1 cellular context compared by ENCODE assay signal in genomic region chr1:244393604-244394176, GRCh38.
TF ChIP-seq lines count a peak whose summit lies in the region.

No MANE protein-coding gene starts in this region.

TF ChIP-seq in K562, 482 proteins besides CTCF, POLR2A, EP300 and RAD21 (continued from another document and continues in another):
- TF ChIP-seq ZNF263 (CRISPR knock-in tag; IDR thresholded peaks at IDR 0.05; ENCODE audit: borderline replicate concordance) (no peak), ZNF224 (CRISPR knock-in tag; IDR thresholded peaks at IDR 0.05) (no peak), HLTF (IDR thresholded peaks at IDR 0.05) (no peak), ZNF12 (CRISPR knock-in tag; IDR thresholded peaks at IDR 0.05) (no peak), HES1 (IDR thresholded peaks at IDR 0.05; ENCODE audit: low read depth) (no peak), ZNF766 (CRISPR knock-in tag; conservative IDR thresholded peaks at IDR 0.05) (no peak), ELK3 (CRISPR knock-in tag; IDR thresholded peaks at IDR 0.05) (no peak), CHD7 (IDR thresholded peaks at IDR 0.05; ENCODE audit: low read depth, low read length) (no peak), YY1 (IDR thresholded peaks at IDR 0.05; ENCODE audit: borderline replicate concordance in 1 of 3, control insufficient read depth in 1 of 3, extremely low read depth in 1 of 3, insufficient read depth in 3 of 3, insufficient read length in 1 of 3, insufficient replicate concordance in 2 of 3, low read depth in 1 of 3, low read length in 2 of 3) (no peak), ZNF384 (IDR thresholded peaks at IDR 0.05; ENCODE audit: low read depth, low read length) (no peak), GTF2F1 (IDR thresholded peaks at IDR 0.05; ENCODE audit: low read depth, low read length) (no peak), ZNF668 (CRISPR knock-in tag; IDR thresholded peaks at IDR 0.05) (peak; percentile 65; the same call in 1 of the 2 replicates), ZBTB2 (IDR thresholded peaks at IDR 0.05) (no peak), ZNF217 (CRISPR knock-in tag; IDR thresholded peaks at IDR 0.05) (no peak), TCF7 (IDR thresholded peaks at IDR 0.05; ENCODE audit: borderline replicate concordance) (no peak), ZFPM2 (CRISPR knock-in tag; IDR thresholded peaks at IDR 0.05) (no peak), HDAC6 (IDR thresholded peaks at IDR 0.05; ENCODE audit: low read depth, low read length) (no peak), MCM3 (IDR thresholded peaks at IDR 0.05) (no peak), FIP1L1 (IDR thresholded peaks at IDR 0.05; ENCODE audit: low read depth, low read length, poor library complexity, severe bottlenecking) (no peak), STAT6 (CRISPR knock-in tag; IDR thresholded peaks at IDR 0.05) (no peak), CBFA2T3 (IDR thresholded peaks at IDR 0.05) (peak; percentile 84), ZNF124 (CRISPR knock-in tag; IDR thresholded peaks at IDR 0.05) (no peak), ETS1 (conservative IDR thresholded peaks at IDR 0.05; ENCODE audit: control insufficient read depth, low read depth, low read length) (peak; percentile 52)
- TF ChIP-seq, protein P1, sequence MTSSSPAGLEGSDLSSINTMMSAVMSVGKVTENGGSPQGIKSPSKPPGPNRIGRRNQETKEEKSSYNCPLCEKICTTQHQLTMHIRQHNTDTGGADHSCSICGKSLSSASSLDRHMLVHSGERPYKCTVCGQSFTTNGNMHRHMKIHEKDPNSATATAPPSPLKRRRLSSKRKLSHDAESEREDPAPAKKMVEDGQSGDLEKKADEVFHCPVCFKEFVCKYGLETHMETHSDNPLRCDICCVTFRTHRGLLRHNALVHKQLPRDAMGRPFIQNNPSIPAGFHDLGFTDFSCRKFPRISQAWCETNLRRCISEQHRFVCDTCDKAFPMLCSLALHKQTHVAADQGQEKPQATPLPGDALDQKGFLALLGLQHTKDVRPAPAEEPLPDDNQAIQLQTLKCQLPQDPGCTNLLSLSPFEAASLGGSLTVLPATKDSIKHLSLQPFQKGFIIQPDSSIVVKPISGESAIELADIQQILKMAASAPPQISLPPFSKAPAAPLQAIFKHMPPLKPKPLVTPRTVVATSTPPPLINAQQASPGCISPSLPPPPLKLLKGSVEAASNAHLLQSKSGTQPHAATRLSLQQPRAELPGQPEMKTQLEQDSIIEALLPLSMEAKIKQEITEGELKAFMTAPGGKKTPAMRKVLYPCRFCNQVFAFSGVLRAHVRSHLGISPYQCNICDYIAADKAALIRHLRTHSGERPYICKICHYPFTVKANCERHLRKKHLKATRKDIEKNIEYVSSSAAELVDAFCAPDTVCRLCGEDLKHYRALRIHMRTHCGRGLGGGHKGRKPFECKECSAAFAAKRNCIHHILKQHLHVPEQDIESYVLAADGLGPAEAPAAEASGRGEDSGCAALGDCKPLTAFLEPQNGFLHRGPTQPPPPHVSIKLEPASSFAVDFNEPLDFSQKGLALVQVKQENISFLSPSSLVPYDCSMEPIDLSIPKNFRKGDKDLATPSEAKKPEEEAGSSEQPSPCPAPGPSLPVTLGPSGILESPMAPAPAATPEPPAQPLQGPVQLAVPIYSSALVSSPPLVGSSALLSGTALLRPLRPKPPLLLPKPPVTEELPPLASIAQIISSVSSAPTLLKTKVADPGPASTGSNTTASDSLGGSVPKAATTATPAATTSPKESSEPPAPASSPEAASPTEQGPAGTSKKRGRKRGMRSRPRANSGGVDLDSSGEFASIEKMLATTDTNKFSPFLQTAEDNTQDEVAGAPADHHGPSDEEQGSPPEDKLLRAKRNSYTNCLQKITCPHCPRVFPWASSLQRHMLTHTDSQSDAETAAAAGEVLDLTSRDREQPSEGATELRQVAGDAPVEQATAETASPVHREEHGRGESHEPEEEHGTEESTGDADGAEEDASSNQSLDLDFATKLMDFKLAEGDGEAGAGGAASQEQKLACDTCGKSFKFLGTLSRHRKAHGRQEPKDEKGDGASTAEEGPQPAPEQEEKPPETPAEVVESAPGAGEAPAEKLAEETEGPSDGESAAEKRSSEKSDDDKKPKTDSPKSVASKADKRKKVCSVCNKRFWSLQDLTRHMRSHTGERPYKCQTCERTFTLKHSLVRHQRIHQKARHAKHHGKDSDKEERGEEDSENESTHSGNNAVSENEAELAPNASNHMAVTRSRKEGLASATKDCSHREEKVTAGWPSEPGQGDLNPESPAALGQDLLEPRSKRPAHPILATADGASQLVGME (CRISPR knock-in tag; IDR thresholded peaks at IDR 0.05) = peak; percentile 66; the same call in 1 of the 2 replicates
- TF ChIP-seq, protein P2, sequence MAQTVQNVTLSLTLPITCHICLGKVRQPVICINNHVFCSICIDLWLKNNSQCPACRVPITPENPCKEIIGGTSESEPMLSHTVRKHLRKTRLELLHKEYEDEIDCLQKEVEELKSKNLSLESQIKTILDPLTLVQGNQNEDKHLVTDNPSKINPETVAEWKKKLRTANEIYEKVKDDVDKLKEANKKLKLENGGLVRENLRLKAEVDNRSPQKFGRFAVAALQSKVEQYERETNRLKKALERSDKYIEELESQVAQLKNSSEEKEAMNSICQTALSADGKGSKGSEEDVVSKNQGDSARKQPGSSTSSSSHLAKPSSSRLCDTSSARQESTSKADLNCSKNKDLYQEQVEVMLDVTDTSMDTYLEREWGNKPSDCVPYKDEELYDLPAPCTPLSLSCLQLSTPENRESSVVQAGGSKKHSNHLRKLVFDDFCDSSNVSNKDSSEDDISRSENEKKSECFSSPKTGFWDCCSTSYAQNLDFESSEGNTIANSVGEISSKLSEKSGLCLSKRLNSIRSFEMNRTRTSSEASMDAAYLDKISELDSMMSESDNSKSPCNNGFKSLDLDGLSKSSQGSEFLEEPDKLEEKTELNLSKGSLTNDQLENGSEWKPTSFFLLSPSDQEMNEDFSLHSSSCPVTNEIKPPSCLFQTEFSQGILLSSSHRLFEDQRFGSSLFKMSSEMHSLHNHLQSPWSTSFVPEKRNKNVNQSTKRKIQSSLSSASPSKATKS (CRISPR knock-in tag; IDR thresholded peaks at IDR 0.05) = no peak
